In the genomic region with DNA sequence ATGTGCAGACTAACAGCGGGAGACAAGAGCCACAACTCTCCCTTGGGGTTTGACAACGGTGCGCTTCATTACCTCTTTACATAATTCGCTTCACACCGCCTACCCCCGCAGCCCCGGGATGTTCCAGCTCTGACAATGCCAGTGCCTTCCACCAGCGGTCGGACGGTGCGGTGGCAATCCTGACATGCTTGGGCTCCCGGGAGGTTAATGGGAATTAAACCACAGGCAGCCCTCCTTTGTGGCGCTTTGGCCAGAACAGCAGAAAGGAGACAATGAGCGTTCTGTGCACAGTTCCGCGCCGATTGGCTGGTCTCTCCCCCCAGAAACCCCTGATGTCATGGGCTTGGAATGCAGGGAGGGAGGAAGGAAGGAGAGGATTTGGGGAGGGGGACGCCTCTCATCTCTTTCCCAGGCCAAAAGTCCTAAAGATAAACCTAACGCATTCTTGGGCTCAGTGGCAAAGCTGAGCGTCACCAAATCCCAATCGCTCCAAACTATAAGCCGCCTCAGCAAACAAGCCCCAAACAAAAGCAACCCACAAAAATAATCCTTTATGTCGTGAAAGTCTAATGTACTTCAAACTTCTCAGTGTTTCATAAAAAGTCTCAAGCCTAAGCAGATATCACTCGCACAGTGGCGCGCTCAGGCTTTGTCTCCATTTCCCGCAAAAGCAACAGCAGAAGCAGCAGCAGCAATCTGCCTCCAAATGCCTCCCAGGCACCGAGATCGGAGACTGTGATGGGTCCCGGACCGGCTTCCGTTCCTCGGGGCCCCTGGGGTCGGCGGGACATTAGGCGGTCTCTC, we compare ENCODE assay signal across 1 cellular context.
TF ChIP-seq lines count a peak whose summit lies in the region.

No MANE protein-coding gene starts in this region.

TF ChIP-seq in HepG2, 621 proteins besides CTCF, POLR2A, EP300 and RAD21 (continued from another document and continues in another):
- TF ChIP-seq, protein P1, sequence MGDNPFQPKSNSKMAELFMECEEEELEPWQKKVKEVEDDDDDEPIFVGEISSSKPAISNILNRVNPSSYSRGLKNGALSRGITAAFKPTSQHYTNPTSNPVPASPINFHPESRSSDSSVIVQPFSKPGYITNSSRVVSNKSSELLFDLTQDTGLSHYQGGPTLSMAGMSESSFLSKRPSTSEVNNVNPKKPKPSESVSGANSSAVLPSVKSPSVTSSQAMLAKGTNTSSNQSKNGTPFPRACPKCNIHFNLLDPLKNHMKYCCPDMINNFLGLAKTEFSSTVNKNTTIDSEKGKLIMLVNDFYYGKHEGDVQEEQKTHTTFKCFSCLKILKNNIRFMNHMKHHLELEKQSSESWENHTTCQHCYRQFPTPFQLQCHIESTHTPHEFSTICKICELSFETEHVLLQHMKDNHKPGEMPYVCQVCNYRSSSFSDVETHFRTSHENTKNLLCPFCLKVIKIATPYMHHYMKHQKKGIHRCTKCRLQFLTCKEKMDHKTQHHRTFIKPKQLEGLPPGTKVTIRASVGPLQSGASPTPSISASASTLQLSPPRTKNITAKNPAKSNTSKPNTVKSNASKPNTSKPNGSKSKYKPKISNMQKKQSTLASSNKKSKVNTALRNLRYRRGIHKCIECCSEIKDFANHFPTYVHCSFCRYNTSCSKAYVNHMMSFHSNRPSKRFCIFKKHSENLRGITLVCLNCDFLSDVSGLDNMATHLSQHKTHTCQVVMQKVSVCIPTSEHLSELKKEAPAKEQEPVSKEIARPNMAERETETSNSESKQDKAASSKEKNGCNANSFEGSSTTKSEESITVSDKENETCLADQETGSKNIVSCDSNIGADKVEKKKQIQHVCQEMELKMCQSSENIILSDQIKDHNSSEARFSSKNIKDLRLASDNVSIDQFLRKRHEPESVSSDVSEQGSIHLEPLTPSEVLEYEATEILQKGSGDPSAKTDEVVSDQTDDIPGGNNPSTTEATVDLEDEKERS (CRISPR knock-in tag; IDR thresholded peaks at IDR 0.05): 0 out of 2 replicates have a peak, but pooled peaks have one; percentile 41
- TF ChIP-seq MTF1 (CRISPR knock-in tag; IDR thresholded peaks at IDR 0.05) (no peak), MEIS1 (CRISPR knock-in tag; IDR thresholded peaks at IDR 0.05; ENCODE audit: borderline replicate concordance) (no peak), CCAR2 (optimal IDR thresholded peaks at IDR 0.05; ENCODE audit: low read depth, low read length) (no peak), RFX1 (IDR thresholded peaks at IDR 0.05) (no peak), ZNF746 (CRISPR knock-in tag; IDR thresholded peaks at IDR 0.05) (peak; percentile 44; the same call in 1 of the 2 replicates), MED1 (CRISPR knock-in tag; IDR thresholded peaks at IDR 0.05) (peak; percentile 48), GATAD2A (CRISPR knock-in tag; IDR thresholded peaks at IDR 0.05) (peak; percentile 54), RFXAP (CRISPR knock-in tag; IDR thresholded peaks at IDR 0.05; ENCODE audit: borderline replicate concordance) (peak; percentile 23; the same call in 1 of the 2 replicates), BORCS8-MEF2B (CRISPR knock-in tag; IDR thresholded peaks at IDR 0.05) (no peak), HNF4A (CRISPR knock-in tag; IDR thresholded peaks at IDR 0.05) (0 out of 2 replicates have a peak, but pooled peaks have one; percentile 18), CBFB (CRISPR knock-in tag; IDR thresholded peaks at IDR 0.05) (peak; percentile 32; the same call in 1 of the 2 replicates), ZBTB7B (CRISPR knock-in tag; IDR thresholded peaks at IDR 0.05) (no peak), ZNF225 (CRISPR knock-in tag; IDR thresholded peaks at IDR 0.05) (no peak), MAFK (conservative IDR thresholded peaks at IDR 0.05 in 1 of 2, IDR thresholded peaks at IDR 0.05 in 1 of 2; ENCODE audit: low read length in 2 of 2) (no peak), ZSCAN25 (CRISPR knock-in tag; IDR thresholded peaks at IDR 0.05) (peak; percentile 15; the same call in 1 of the 2 replicates), ZNF431 (CRISPR knock-in tag; IDR thresholded peaks at IDR 0.05; ENCODE audit: borderline replicate concordance, low read depth) (no peak), RXRA (CRISPR knock-in tag; IDR thresholded peaks at IDR 0.05) (no peak), ZSCAN30 (CRISPR knock-in tag; IDR thresholded peaks at IDR 0.05) (no peak), ZNF891 (CRISPR knock-in tag; IDR thresholded peaks at IDR 0.05) (no peak), ZNF672 (CRISPR knock-in tag; IDR thresholded peaks at IDR 0.05) (no peak), KDM3A (CRISPR knock-in tag; IDR thresholded peaks at IDR 0.05; ENCODE audit: low read depth) (no peak), ETV6 (CRISPR knock-in tag; conservative IDR thresholded peaks at IDR 0.05) (no peak), HOXA5 (CRISPR knock-in tag; IDR thresholded peaks at IDR 0.05) (peak; percentile 80), ADNP (CRISPR knock-in tag; IDR thresholded peaks at IDR 0.05) (no peak), ZSCAN22 (CRISPR knock-in tag; IDR thresholded peaks at IDR 0.05) (no peak), REPIN1 (CRISPR knock-in tag; IDR thresholded peaks at IDR 0.05; ENCODE audit: borderline replicate concordance, low read depth) (no peak), ZNF781 (CRISPR knock-in tag; IDR thresholded peaks at IDR 0.05; ENCODE audit: borderline replicate concordance, not compliant biosample characterization) (peak; percentile 73)
- TF ChIP-seq, protein P2, sequence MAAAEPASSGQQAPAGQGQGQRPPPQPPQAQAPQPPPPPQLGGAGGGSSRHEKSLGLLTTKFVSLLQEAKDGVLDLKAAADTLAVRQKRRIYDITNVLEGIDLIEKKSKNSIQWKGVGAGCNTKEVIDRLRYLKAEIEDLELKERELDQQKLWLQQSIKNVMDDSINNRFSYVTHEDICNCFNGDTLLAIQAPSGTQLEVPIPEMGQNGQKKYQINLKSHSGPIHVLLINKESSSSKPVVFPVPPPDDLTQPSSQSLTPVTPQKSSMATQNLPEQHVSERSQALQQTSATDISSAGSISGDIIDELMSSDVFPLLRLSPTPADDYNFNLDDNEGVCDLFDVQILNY (CRISPR knock-in tag; conservative IDR thresholded peaks at IDR 0.05): no peak
- TF ChIP-seq, protein P3, sequence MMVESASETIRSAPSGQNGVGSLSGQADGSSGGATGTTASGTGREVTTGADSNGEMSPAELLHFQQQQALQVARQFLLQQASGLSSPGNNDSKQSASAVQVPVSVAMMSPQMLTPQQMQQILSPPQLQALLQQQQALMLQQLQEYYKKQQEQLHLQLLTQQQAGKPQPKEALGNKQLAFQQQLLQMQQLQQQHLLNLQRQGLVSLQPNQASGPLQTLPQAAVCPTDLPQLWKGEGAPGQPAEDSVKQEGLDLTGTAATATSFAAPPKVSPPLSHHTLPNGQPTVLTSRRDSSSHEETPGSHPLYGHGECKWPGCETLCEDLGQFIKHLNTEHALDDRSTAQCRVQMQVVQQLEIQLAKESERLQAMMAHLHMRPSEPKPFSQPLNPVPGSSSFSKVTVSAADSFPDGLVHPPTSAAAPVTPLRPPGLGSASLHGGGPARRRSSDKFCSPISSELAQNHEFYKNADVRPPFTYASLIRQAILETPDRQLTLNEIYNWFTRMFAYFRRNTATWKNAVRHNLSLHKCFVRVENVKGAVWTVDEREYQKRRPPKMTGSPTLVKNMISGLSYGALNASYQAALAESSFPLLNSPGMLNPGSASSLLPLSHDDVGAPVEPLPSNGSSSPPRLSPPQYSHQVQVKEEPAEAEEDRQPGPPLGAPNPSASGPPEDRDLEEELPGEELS (CRISPR knock-in tag; IDR thresholded peaks at IDR 0.05): peak; percentile 52; the same call in 1 of the 2 replicates
- TF ChIP-seq, protein P4, sequence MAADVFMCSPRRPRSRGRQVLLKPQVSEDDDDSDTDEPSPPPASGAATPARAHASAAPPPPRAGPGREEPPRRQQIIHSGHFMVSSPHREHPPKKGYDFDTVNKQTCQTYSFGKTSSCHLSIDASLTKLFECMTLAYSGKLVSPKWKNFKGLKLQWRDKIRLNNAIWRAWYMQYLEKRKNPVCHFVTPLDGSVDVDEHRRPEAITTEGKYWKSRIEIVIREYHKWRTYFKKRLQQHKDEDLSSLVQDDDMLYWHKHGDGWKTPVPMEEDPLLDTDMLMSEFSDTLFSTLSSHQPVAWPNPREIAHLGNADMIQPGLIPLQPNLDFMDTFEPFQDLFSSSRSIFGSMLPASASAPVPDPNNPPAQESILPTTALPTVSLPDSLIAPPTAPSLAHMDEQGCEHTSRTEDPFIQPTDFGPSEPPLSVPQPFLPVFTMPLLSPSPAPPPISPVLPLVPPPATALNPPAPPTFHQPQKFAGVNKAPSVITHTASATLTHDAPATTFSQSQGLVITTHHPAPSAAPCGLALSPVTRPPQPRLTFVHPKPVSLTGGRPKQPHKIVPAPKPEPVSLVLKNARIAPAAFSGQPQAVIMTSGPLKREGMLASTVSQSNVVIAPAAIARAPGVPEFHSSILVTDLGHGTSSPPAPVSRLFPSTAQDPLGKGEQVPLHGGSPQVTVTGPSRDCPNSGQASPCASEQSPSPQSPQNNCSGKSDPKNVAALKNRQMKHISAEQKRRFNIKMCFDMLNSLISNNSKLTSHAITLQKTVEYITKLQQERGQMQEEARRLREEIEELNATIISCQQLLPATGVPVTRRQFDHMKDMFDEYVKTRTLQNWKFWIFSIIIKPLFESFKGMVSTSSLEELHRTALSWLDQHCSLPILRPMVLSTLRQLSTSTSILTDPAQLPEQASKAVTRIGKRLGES (CRISPR knock-in tag; IDR thresholded peaks at IDR 0.05; ENCODE audit: borderline replicate concordance): 0 out of 2 replicates have a peak, but pooled peaks have one; percentile 43
- TF ChIP-seq, protein P5, sequence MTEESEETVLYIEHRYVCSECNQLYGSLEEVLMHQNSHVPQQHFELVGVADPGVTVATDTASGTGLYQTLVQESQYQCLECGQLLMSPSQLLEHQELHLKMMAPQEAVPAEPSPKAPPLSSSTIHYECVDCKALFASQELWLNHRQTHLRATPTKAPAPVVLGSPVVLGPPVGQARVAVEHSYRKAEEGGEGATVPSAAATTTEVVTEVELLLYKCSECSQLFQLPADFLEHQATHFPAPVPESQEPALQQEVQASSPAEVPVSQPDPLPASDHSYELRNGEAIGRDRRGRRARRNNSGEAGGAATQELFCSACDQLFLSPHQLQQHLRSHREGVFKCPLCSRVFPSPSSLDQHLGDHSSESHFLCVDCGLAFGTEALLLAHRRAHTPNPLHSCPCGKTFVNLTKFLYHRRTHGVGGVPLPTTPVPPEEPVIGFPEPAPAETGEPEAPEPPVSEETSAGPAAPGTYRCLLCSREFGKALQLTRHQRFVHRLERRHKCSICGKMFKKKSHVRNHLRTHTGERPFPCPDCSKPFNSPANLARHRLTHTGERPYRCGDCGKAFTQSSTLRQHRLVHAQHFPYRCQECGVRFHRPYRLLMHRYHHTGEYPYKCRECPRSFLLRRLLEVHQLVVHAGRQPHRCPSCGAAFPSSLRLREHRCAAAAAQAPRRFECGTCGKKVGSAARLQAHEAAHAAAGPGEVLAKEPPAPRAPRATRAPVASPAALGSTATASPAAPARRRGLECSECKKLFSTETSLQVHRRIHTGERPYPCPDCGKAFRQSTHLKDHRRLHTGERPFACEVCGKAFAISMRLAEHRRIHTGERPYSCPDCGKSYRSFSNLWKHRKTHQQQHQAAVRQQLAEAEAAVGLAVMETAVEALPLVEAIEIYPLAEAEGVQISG (CRISPR knock-in tag; IDR thresholded peaks at IDR 0.05): no peak
- TF ChIP-seq, protein P6, sequence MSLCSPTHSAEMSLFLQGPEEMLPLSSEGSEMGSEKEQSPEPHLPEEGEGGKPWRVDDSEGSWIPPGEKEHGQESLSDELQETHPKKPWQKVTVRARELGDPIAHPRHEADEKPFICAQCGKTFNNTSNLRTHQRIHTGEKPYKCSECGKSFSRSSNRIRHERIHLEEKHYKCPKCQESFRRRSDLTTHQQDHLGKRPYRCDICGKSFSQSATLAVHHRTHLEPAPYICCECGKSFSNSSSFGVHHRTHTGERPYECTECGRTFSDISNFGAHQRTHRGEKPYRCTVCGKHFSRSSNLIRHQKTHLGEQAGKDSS (CRISPR knock-in tag; IDR thresholded peaks at IDR 0.05; ENCODE audit: borderline replicate concordance, low read depth): no peak
- TF ChIP-seq, protein P7, sequence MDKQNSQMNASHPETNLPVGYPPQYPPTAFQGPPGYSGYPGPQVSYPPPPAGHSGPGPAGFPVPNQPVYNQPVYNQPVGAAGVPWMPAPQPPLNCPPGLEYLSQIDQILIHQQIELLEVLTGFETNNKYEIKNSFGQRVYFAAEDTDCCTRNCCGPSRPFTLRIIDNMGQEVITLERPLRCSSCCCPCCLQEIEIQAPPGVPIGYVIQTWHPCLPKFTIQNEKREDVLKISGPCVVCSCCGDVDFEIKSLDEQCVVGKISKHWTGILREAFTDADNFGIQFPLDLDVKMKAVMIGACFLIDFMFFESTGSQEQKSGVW (CRISPR knock-in tag; IDR thresholded peaks at IDR 0.05; ENCODE audit: borderline replicate concordance): no peak
- TF ChIP-seq, protein P8, sequence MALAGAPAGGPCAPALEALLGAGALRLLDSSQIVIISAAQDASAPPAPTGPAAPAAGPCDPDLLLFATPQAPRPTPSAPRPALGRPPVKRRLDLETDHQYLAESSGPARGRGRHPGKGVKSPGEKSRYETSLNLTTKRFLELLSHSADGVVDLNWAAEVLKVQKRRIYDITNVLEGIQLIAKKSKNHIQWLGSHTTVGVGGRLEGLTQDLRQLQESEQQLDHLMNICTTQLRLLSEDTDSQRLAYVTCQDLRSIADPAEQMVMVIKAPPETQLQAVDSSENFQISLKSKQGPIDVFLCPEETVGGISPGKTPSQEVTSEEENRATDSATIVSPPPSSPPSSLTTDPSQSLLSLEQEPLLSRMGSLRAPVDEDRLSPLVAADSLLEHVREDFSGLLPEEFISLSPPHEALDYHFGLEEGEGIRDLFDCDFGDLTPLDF (CRISPR knock-in tag; IDR thresholded peaks at IDR 0.05): peak; percentile 32; the same call in 1 of the 2 replicates
- TF ChIP-seq, protein P9, sequence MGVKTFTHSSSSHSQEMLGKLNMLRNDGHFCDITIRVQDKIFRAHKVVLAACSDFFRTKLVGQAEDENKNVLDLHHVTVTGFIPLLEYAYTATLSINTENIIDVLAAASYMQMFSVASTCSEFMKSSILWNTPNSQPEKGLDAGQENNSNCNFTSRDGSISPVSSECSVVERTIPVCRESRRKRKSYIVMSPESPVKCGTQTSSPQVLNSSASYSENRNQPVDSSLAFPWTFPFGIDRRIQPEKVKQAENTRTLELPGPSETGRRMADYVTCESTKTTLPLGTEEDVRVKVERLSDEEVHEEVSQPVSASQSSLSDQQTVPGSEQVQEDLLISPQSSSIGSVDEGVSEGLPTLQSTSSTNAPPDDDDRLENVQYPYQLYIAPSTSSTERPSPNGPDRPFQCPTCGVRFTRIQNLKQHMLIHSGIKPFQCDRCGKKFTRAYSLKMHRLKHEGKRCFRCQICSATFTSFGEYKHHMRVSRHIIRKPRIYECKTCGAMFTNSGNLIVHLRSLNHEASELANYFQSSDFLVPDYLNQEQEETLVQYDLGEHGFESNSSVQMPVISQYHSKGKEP (CRISPR knock-in tag; IDR thresholded peaks at IDR 0.05): no peak
- TF ChIP-seq, protein P10, sequence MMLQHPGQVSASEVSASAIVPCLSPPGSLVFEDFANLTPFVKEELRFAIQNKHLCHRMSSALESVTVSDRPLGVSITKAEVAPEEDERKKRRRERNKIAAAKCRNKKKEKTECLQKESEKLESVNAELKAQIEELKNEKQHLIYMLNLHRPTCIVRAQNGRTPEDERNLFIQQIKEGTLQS (CRISPR knock-in tag; IDR thresholded peaks at IDR 0.05): peak; percentile 89
